Comparison of ENCODE assay signal across 21 cellular contexts in the genomic region with DNA sequence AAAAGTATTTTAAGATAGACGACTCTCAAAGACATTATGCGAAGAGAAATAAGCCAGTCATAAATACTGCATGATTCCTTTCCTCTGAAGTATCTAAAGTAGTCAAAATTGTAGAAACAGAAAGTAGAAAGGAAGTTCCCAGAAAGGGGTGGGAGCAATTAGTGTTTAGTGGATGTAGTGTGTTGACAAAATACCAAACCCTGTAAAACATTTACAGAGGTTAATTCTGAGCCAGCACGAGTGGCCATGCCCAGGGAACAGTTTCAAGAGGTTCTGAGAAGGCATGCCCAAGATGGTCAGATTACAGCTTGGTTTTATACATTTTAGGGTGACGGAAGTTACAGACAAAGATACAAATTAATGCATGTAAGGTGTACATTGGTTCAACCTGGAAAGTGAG. TPM values are rescaled to one million over a fixed set of nuclear protein-coding genes. Genes with fewer than 3 reads are reported as not detected.
A peak's percentile ranks its signal among the peaks of the same experiment; 100 is the strongest.
DNase-seq lines count a peak whose midpoint lies in the region; ATAC-seq lines count a peak whose summit lies in the region.
"Had no signal": no experiment of that assay in that cellular context is flagged by ENCODE, and none has a peak within 500 bp of the region (broad histone marks: within the 10 kb centered on the region; RNA-seq: fewer than 3 reads in every experiment).

No MANE protein-coding gene starts in this region.

- in situ Hi-C loops in Caki2 (cut with HindIII; ENCODE audit: low pct_unique_long_range_greater_than_20kb, low sequenced_read_pairs) = no loop called here

- no peak for ATAC-seq in GM18498 (IDR thresholded peaks at IDR 0.05; ENCODE audit: unreplicated experiment)
- ATAC-seq: activated CD8-positive, alpha-beta memory T cell treated with anti-CD3 and anti-CD28 coated beads, Interleukin-2, amount 10 ng/mL, durations not matched to agents 7 days and 5 days; activated naive CD4-positive, alpha-beta T cell treated with anti-CD3 and anti-CD28 coated beads, Interleukin-2, amount 50 U/mL, for 72 hours; CD8-positive, alpha-beta T cell; T-helper 17 cell had no signal

- DNase-seq in Caki2 (ENCODE audit: low read depth) (peak; percentile 56), LoVo (ENCODE audit: low spot score) (peak; percentile 18), kidney glomerular epithelial cell (lab: John Stamatoyannopoulos, UW) (peak; percentile 25), mucosa of gallbladder (ENCODE audit: low spot score) (peak; percentile 36), NCI-H226 (no peak), medulla oblongata (ENCODE audit: extremely low spot score) (no peak), HCEC 1CT (no peak)
- DNase-seq: 8988T; activated CD4-positive, alpha-beta T cell treated with anti-CD3 and anti-CD28 coated beads, Interleukin-2, amount 10 ng/mL, durations not matched to agents 24 days and 14 days; activated CD8-positive, alpha-beta memory T cell treated with anti-CD3 and anti-CD28 coated beads, Interleukin-2, amount 10 ng/mL, durations not matched to agents 7 days and 5 days; AML-193; CD8-positive, alpha-beta T cell; GDM1; hypothalamus; MG63; NCI-H69; stimulated activated CD4-positive, alpha-beta T cell treated with anti-CD3 and anti-CD28 coated beads, Interleukin-4, amount 100 ng/mL, for 1 hour; stimulated activated naive CD4-positive, alpha-beta T cell; T-helper 17 cell had no signal

RNA-seq across cellular contexts. Expression of gene SLC25A4, which starts 34.4 kb away (rescaled TPM):
- 13.2 and 23.3 TPM in 2 replicates for total RNA-seq in Caki2 (2014; rRNA removed; shearing (Covaris generic); ENCODE audit: low replicate concordance)
- total RNA-seq in mucosa of gallbladder = 58.9 TPM

Comparison
In these comparisons a context has a peak if more than half of its experiments do, and no peak if none do; other contexts are left out.
1. DNase-seq: peak in Caki2 (single experiment), LoVo (single experiment), kidney glomerular epithelial cell (single experiment) and mucosa of gallbladder (single experiment); none in NCI-H226 (single experiment), medulla oblongata (single experiment) and HCEC 1CT (single experiment).